1 cellular context compared by ENCODE assay signal in genomic region chr12:93880853-93881522, GRCh38.
A peak's percentile ranks its signal among the peaks of the same experiment; 100 is the strongest.
TF ChIP-seq lines count a peak whose summit lies in the region.

No MANE protein-coding gene starts in this region.

TF ChIP-seq in K562, 482 proteins besides CTCF, POLR2A, EP300 and RAD21 (continued from another document):
- TF ChIP-seq ZNF407 (IDR thresholded peaks at IDR 0.05; ENCODE audit: low read depth) (no peak), ELF4 (CRISPR knock-in tag; IDR thresholded peaks at IDR 0.05) (no peak), LCOR (CRISPR knock-in tag; IDR thresholded peaks at IDR 0.05) (no peak), ARHGAP35 (IDR thresholded peaks at IDR 0.05; ENCODE audit: partially characterized antibody) (no peak), TRIM25 (IDR thresholded peaks at IDR 0.05; ENCODE audit: borderline replicate concordance) (no peak), RBM15 (IDR thresholded peaks at IDR 0.05; ENCODE audit: insufficient read depth, low read length) (no peak), POLR2AphosphoS5 (IDR thresholded peaks at IDR 0.05; ENCODE audit: control insufficient read depth, insufficient read depth, low read depth, low read length) (no peak), ZNF584 (CRISPR knock-in tag; IDR thresholded peaks at IDR 0.05; ENCODE audit: low read depth) (no peak), ZNF764 (CRISPR knock-in tag; IDR thresholded peaks at IDR 0.05; ENCODE audit: low read depth) (no peak), NR1H2 (CRISPR knock-in tag; IDR thresholded peaks at IDR 0.05) (no peak), SNAPC5 (CRISPR knock-in tag; IDR thresholded peaks at IDR 0.05) (no peak), MITF (IDR thresholded peaks at IDR 0.05) (no peak), ZNF133 (CRISPR knock-in tag; IDR thresholded peaks at IDR 0.05) (no peak), HNRNPL (IDR thresholded peaks at IDR 0.05; ENCODE audit: low read depth, low read length) (no peak), FOXM1 (IDR thresholded peaks at IDR 0.05; ENCODE audit: low read depth) (peak; percentile 19; the same call in 1 of the 2 replicates), FOXM1 (CRISPR knock-in tag; IDR thresholded peaks at IDR 0.05; ENCODE audit: low read depth) (no peak), ZNF165 (CRISPR knock-in tag; IDR thresholded peaks at IDR 0.05; ENCODE audit: borderline replicate concordance) (no peak), ZNF224 (CRISPR knock-in tag; IDR thresholded peaks at IDR 0.05) (no peak), MEIS2 (IDR thresholded peaks at IDR 0.05; ENCODE audit: partially characterized antibody) (peak; percentile 81), RBM39 (optimal IDR thresholded peaks at IDR 0.05; ENCODE audit: low read depth, low read length) (no peak), ZNF79 (CRISPR knock-in tag; IDR thresholded peaks at IDR 0.05; ENCODE audit: low read depth) (no peak), ZNF280A (IDR thresholded peaks at IDR 0.05; ENCODE audit: low read depth, partially characterized antibody) (no peak), SP1 (CRISPR knock-in tag; IDR thresholded peaks at IDR 0.05) (no peak), ZNF140 (CRISPR knock-in tag; IDR thresholded peaks at IDR 0.05) (no peak), HNRNPH1 (optimal IDR thresholded peaks at IDR 0.05; ENCODE audit: low read depth, low read length) (no peak), ZNF785 (CRISPR knock-in tag; IDR thresholded peaks at IDR 0.05) (no peak), SMC3 (conservative IDR thresholded peaks at IDR 0.05; ENCODE audit: insufficient read depth, low read depth, low read length) (no peak), SIN3B (IDR thresholded peaks at IDR 0.05; ENCODE audit: low read depth) (no peak), HDGF (IDR thresholded peaks at IDR 0.05) (no peak), NCOA6 (IDR thresholded peaks at IDR 0.05) (no peak), CBFB (CRISPR knock-in tag; IDR thresholded peaks at IDR 0.05) (no peak), ZNF639 (CRISPR knock-in tag; conservative IDR thresholded peaks at IDR 0.05 in 1 of 2, IDR thresholded peaks at IDR 0.05 in 1 of 2) (no peak), MBD1 (CRISPR knock-in tag; IDR thresholded peaks at IDR 0.05) (no peak), MTA3 (IDR thresholded peaks at IDR 0.05; ENCODE audit: borderline replicate concordance) (peak; percentile 21; the same call in 1 of the 2 replicates), MYNN (IDR thresholded peaks at IDR 0.05) (no peak), MYNN (CRISPR knock-in tag; IDR thresholded peaks at IDR 0.05) (no peak)
